In genomic region chr6:125363010-125363359, GRCh38 we compare ENCODE assay signal across 8 cellular contexts.
A peak's percentile ranks its signal among the peaks of the same experiment; 100 is the strongest.
DNase-seq lines count a peak whose midpoint lies in the region; ATAC-seq and TF ChIP-seq lines count a peak whose summit lies in the region.

No MANE protein-coding gene starts in this region.

- TF ChIP-seq POLR2A in GM18505 (IDR thresholded peaks at IDR 0.05; ENCODE audit: borderline replicate concordance, extremely low read depth, insufficient read depth, insufficient read length), result no peak

- ATAC-seq in GM18519 (IDR thresholded peaks at IDR 0.05; ENCODE audit: low FRiP score, unreplicated experiment), result no peak
- no peak for ATAC-seq in GM18505 (IDR thresholded peaks at IDR 0.05; ENCODE audit: unreplicated experiment)
- no peak for ATAC-seq in stimulated activated memory B cell treated with anti-CD40 and anti-IgM and Interleukin-4, amounts not matched to agents 10 μg/mL and 1 μg/mL and 100 μg/mL, for 72 hours

- no peak overlapping the region for H3K27ac Mint-ChIP-seq in neural progenitor cell
- no peak overlapping the region for H3K27ac Mint-ChIP-seq in stimulated activated memory B cell treated with anti-CD40 and anti-IgM and Interleukin-4, amounts not matched to agents 10 μg/mL and 1 μg/mL and 100 μg/mL, for 72 hours

- H3K79me2 ChIP-seq in neural progenitor cell (ENCODE audit: low read depth), result no peaks in the 10 kb centered on the region

- peaks cover 18% of the 10 kb centered on the region for H3K27me3 Mint-ChIP-seq in neural progenitor cell (ENCODE audit: insufficient read depth, low read depth)
- H3K27me3 Mint-ChIP-seq in stimulated activated memory B cell treated with anti-CD40 and anti-IgM and Interleukin-4, amounts not matched to agents 10 μg/mL and 1 μg/mL and 100 μg/mL, for 72 hours, result peaks cover 64% of the 10 kb centered on the region

- H3K4me3 Mint-ChIP-seq in neural progenitor cell, result peak overlapping the region; percentile 74
- H3K4me3 Mint-ChIP-seq in stimulated activated memory B cell treated with anti-CD40 and anti-IgM and Interleukin-4, amounts not matched to agents 10 μg/mL and 1 μg/mL and 100 μg/mL, for 72 hours, result no peak overlapping the region

- H3K9me3 Mint-ChIP-seq in neural progenitor cell, result no peaks in the 10 kb centered on the region
- peaks cover 3% of the 10 kb centered on the region for H3K9me3 Mint-ChIP-seq in stimulated activated memory B cell treated with anti-CD40 and anti-IgM and Interleukin-4, amounts not matched to agents 10 μg/mL and 1 μg/mL and 100 μg/mL, for 72 hours

- TF ChIP-seq CTCF in AG10803 (conservative IDR thresholded peaks at IDR 0.05; ENCODE audit: low read length), result no peak
- TF ChIP-seq CTCF in fibroblast of mammary gland (conservative IDR thresholded peaks at IDR 0.05; ENCODE audit: control insufficient read depth, insufficient read depth, low read depth, low read length), result no peak
- no peak for TF ChIP-seq CTCF in neural progenitor cell (IDR thresholded peaks at IDR 0.05)

- no peaks in the 10 kb centered on the region for H3K36me3 Mint-ChIP-seq in neural progenitor cell
- no peaks in the 10 kb centered on the region for H3K36me3 Mint-ChIP-seq in stimulated activated memory B cell treated with anti-CD40 and anti-IgM and Interleukin-4, amounts not matched to agents 10 μg/mL and 1 μg/mL and 100 μg/mL, for 72 hours

- H3K9ac ChIP-seq in neural progenitor cell, result no peak overlapping the region

- H4K20me1 ChIP-seq in neural progenitor cell (ENCODE audit: low read depth), result peaks cover 8% of the 10 kb centered on the region

- H3F3A ChIP-seq in neural progenitor cell (ENCODE audit: low read depth), result peaks cover 24% of the 10 kb centered on the region

- H3K27ac ChIP-seq in neural progenitor cell, result no peak overlapping the region

- H2AFZ ChIP-seq in neural progenitor cell (replicated peaks), result peak overlapping the region; percentile 35

- H3K36me3 ChIP-seq in neural progenitor cell, result no peaks in the 10 kb centered on the region

- peaks cover 8% of the 10 kb centered on the region for H3K4me1 ChIP-seq in neural progenitor cell

- no peaks in the 10 kb centered on the region for H3K9me3 ChIP-seq in neural progenitor cell (ENCODE audit: low read depth)

- H3K4me1 Mint-ChIP-seq in neural progenitor cell, result peaks cover 18% of the 10 kb centered on the region
- H3K4me1 Mint-ChIP-seq in stimulated activated memory B cell treated with anti-CD40 and anti-IgM and Interleukin-4, amounts not matched to agents 10 μg/mL and 1 μg/mL and 100 μg/mL, for 72 hours, result peaks cover 7% of the 10 kb centered on the region

- H3K27me3 ChIP-seq in neural progenitor cell, result peaks cover 87% of the 10 kb centered on the region

- H3K4me2 ChIP-seq in neural progenitor cell, result peak overlapping the region; percentile 85

- peak; percentile 21 for DNase-seq in AG10803 (ENCODE audit: low read depth)
- DNase-seq in fibroblast of mammary gland (ENCODE audit: low read depth), result peak; percentile 42
- no peak for DNase-seq in neural progenitor cell (ENCODE audit: low spot score)
- no peak for DNase-seq in NCI-H2171 (lab: John Stamatoyannopoulos, UW)

- H3K4me3 ChIP-seq in AG10803 (ENCODE audit: low read length) (peak overlapping the region; percentile 46), fibroblast of mammary gland (ENCODE audit: control insufficient read depth, low read depth, low read length) (peak overlapping the region; percentile 37), neural progenitor cell (peak overlapping the region; percentile 51)

TF ChIP-seq in PFSK-1, 5 proteins besides CTCF, POLR2A, EP300 and RAD21:
- TF ChIP-seq POLR2AphosphoS5 (IDR thresholded peaks at IDR 0.05; ENCODE audit: low read depth, low read length) (no peak), REST (IDR thresholded peaks at IDR 0.05; ENCODE audit: insufficient read depth in 1 of 2, low read depth in 2 of 2, low read length in 2 of 2) (peak in 1 of 2 experiments; percentile 81; a peak in 2 of 4 replicates), SIN3A (IDR thresholded peaks at IDR 0.05; ENCODE audit: borderline replicate concordance, insufficient read depth, low read length) (peak; percentile 80; the same call in 1 of the 2 replicates)

Comparison
In these comparisons a context has a peak if more than half of its experiments do, and no peak if none do; other contexts are left out.
1. DNase-seq: peak in AG10803 (single experiment) and fibroblast of mammary gland (single experiment); none in neural progenitor cell (single experiment) and NCI-H2171 (single experiment).
2. Peak in every context shown above with its lines, with median percentiles within 50 percentile points of each other: H3K4me3 ChIP-seq.